Comparison of ENCODE assay signal across 16 cellular contexts in the genomic region with DNA sequence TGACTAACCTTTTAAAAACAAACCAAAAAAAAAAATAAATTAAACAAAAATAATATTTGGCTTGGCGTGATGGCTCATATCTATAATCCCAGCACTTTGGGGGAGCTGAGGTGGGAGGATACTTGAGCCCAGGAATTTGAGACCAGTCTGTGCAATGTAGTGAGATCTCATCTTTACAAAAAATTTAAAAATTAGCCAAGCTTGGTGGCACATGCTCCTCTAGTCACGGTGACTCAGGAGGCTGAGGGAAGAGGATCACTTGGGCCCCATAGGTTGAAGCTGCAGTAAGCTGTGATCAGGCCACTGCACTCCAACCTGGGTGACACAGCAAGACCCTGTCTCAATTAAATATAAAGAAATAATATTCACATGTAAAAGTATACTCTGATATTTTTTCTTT. TPM values are rescaled to one million over a fixed set of nuclear protein-coding genes. Genes with fewer than 3 reads are reported as not detected.
DNase-seq lines count a peak whose midpoint lies in the region; ATAC-seq and TF ChIP-seq lines count a peak whose summit lies in the region.
"Had no signal": no experiment of that assay in that cellular context is flagged by ENCODE, and none has a peak within 500 bp of the region (broad histone marks: within the 10 kb centered on the region; RNA-seq: fewer than 3 reads in every experiment).

No MANE protein-coding gene starts in this region.

- CTCF ChIA-PET in SK-N-SH (lab: Yijun Ruan, JAX), result interaction anchor here (0.6 to 8.6 kb wide), 6 partner anchors 18 to 527 kb away, joined by 3 to 77 read pairs (median 4); partner anchors contain the start of gene PHOSPHO1

- H3K4me2 ChIP-seq in SK-N-SH, result no peak overlapping the region
- no peak overlapping the region for H3K4me2 ChIP-seq in parathyroid adenoma (ENCODE audit: low read length)
- H3K4me2 ChIP-seq: BLaER1 treated with 17β-estradiol and CSF1 and Interleukin-3, amounts not matched to agents 10 nM and 100 nM had no signal

- no peaks in the 10 kb centered on the region for H3K36me3 Mint-ChIP-seq in dendritic cell treated with granulocyte-macrophage colony-stimulating factor and Interleukin-4, amounts not matched to agents 40 ng/mL and 50 ng/mL, for 4 days (ENCODE audit: low read depth)
- H3K36me3 Mint-ChIP-seq in T-helper 17 cell (ENCODE audit: low read depth), result peaks cover 2% of the 10 kb centered on the region

- peaks cover 49% of the 10 kb centered on the region for H3K4me1 Mint-ChIP-seq in dendritic cell treated with granulocyte-macrophage colony-stimulating factor and Interleukin-4, amounts not matched to agents 40 ng/mL and 50 ng/mL, for 4 days (ENCODE audit: low read depth)
- H3K4me1 Mint-ChIP-seq in T-helper 17 cell, result peaks cover 15% of the 10 kb centered on the region

- no peak for TF ChIP-seq RAD21 in SK-N-SH (IDR thresholded peaks at IDR 0.05; ENCODE audit: low read length)

- H3K4me1 ChIP-seq in SK-N-SH (ENCODE audit: control insufficient read depth in 1 of 2, insufficient read depth in 2 of 2, low read depth in 1 of 2, low read length in 1 of 2) (peaks cover 0 to 6% of the 10 kb centered on the region in 2 experiments; a peak in 2 of 4 replicates), parathyroid adenoma (no peaks in the 10 kb centered on the region)

- no peaks in the 10 kb centered on the region for H4K20me1 ChIP-seq in SK-N-SH (ENCODE audit: insufficient read depth)
- H4K20me1 ChIP-seq: BLaER1 treated with 17β-estradiol and CSF1 and Interleukin-3, amounts not matched to agents 10 nM and 100 nM had no signal

- H3K9me3 ChIP-seq in SK-N-SH (no peaks in the 10 kb centered on the region), parathyroid adenoma (ENCODE audit: control insufficient read depth, low read length) (no peaks in the 10 kb centered on the region), T-helper 17 cell (ENCODE audit: control insufficient read depth, low read length, poor library complexity, severe bottlenecking) (no peaks in the 10 kb centered on the region)

- H3K9ac ChIP-seq in SK-N-SH, result no peak overlapping the region
- H3K9ac ChIP-seq in parathyroid adenoma, result no peak overlapping the region
- H3K9ac ChIP-seq: BLaER1 treated with 17β-estradiol and CSF1 and Interleukin-3, amounts not matched to agents 10 nM and 100 nM had no signal

- intact Hi-C loops in dendritic cell treated with granulocyte-macrophage colony-stimulating factor and Interleukin-4, amounts not matched to agents 40 ng/mL and 50 ng/mL, for 4 days (cut with micrococcal nuclease), result no loop called here

- H3K4me3 ChIP-seq in SK-N-SH (ENCODE audit: low read depth in 2 of 2, low read length in 1 of 2), result no peak overlapping the region
- no peak overlapping the region for H3K4me3 ChIP-seq in parathyroid adenoma (ENCODE audit: low read depth, low read length)
- H3K4me3 ChIP-seq: BLaER1 treated with 17β-estradiol and CSF1 and Interleukin-3, amounts not matched to agents 10 nM and 100 nM had no signal

- peaks cover 27% of the 10 kb centered on the region for H3F3A ChIP-seq in SK-N-SH (replicated peaks; ENCODE audit: insufficient read depth)

- H3K27ac Mint-ChIP-seq in dendritic cell treated with granulocyte-macrophage colony-stimulating factor and Interleukin-4, amounts not matched to agents 40 ng/mL and 50 ng/mL, for 4 days, result peak overlapping the region; percentile 8
- H3K27ac Mint-ChIP-seq in T-helper 17 cell, result no peak overlapping the region
- H3K27ac Mint-ChIP-seq: CD4-positive, CD25-positive, alpha-beta regulatory T cell had no signal

- H3K9me2 ChIP-seq in SK-N-SH, result no peaks in the 10 kb centered on the region

- WGBS in SK-N-SH (ENCODE audit: low lambda C conversion rate), result 57% methylated on average over 2 of the region's 2 CpGs

- TF ChIP-seq CTCF in SK-N-SH (IDR thresholded peaks at IDR 0.05) (no peak), parathyroid adenoma (IDR thresholded peaks at IDR 0.05) (no peak)

- H3K9me3 Mint-ChIP-seq in dendritic cell treated with granulocyte-macrophage colony-stimulating factor and Interleukin-4, amounts not matched to agents 40 ng/mL and 50 ng/mL, for 4 days, result no peaks in the 10 kb centered on the region
- H3K9me3 Mint-ChIP-seq: CD4-positive, CD25-positive, alpha-beta regulatory T cell had no signal

- peaks cover 3% of the 10 kb centered on the region for H3K27me3 Mint-ChIP-seq in dendritic cell treated with granulocyte-macrophage colony-stimulating factor and Interleukin-4, amounts not matched to agents 40 ng/mL and 50 ng/mL, for 4 days
- no peaks in the 10 kb centered on the region for H3K27me3 Mint-ChIP-seq in T-helper 17 cell
- H3K27me3 Mint-ChIP-seq: CD4-positive, CD25-positive, alpha-beta regulatory T cell had no signal

- DNase-seq in SK-N-SH (no peak), NCI-H1048 (lab: John Stamatoyannopoulos, UW) (no peak), T-helper 17 cell (no peak)
- DNase-seq: Calu3; CD4-positive, CD25-positive, alpha-beta regulatory T cell; DMS 273 treated with DMSO at 0.1 percent for 48 hours; HCEC 1CT had no signal

- ATAC-seq in SK-N-SH treated with all-trans-retinoic acid at 6 μM for 48 hours, result no peak
- ATAC-seq in HG02981 (IDR thresholded peaks at IDR 0.05; ENCODE audit: unreplicated experiment), result no peak
- ATAC-seq in HG03439 (IDR thresholded peaks at IDR 0.05; ENCODE audit: unreplicated experiment), result no peak
- ATAC-seq in T-helper 17 cell, result no peak

- POLR2A ChIA-PET in SK-N-SH (lab: Yijun Ruan, JAX), result interaction anchor here (0.6 kb wide), 1 partner anchor 251 kb away, joined by 5 read pairs; no protein-coding TSS in a partner anchor

- H3K79me2 ChIP-seq in SK-N-SH (ENCODE audit: insufficient read depth) (no peaks in the 10 kb centered on the region), parathyroid adenoma (no peaks in the 10 kb centered on the region)

- TF ChIP-seq EP300 in SK-N-SH (IDR thresholded peaks at IDR 0.05; ENCODE audit: borderline replicate concordance in 1 of 2, low read depth in 1 of 2, low read length in 1 of 2), result no peak

- no peaks in the 10 kb centered on the region for H3K36me3 ChIP-seq in SK-N-SH (replicated peaks in 1 of 2; ENCODE audit: control insufficient read depth in 1 of 2, insufficient read depth in 2 of 2, low read length in 1 of 2)
- H3K36me3 ChIP-seq in parathyroid adenoma (ENCODE audit: control insufficient read depth, insufficient read depth, low read length), result no peaks in the 10 kb centered on the region
- H3K36me3 ChIP-seq: BLaER1 treated with 17β-estradiol and CSF1 and Interleukin-3, amounts not matched to agents 10 nM and 100 nM had no signal

- no peaks in the 10 kb centered on the region for H3K27me3 ChIP-seq in SK-N-SH (ENCODE audit: insufficient read depth)
- no peaks in the 10 kb centered on the region for H3K27me3 ChIP-seq in parathyroid adenoma (ENCODE audit: control insufficient read depth, insufficient read depth, low read length)
- H3K27me3 ChIP-seq: BLaER1 treated with 17β-estradiol and CSF1 and Interleukin-3, amounts not matched to agents 10 nM and 100 nM had no signal

- peak overlapping the region; percentile 71 for H2AFZ ChIP-seq in SK-N-SH (ENCODE audit: low read depth)
- peak overlapping the region; percentile 35 for H2AFZ ChIP-seq in parathyroid adenoma

- H3K27ac ChIP-seq in SK-N-SH (ENCODE audit: low read depth in 2 of 2, low read length in 1 of 2), result 0 out of 4 replicates have a peak overlapping the region, but pooled peaks of 1 of the 2 experiments have one; percentile 3
- no peak overlapping the region for H3K27ac ChIP-seq in parathyroid adenoma
- H3K27ac ChIP-seq: 22Rv1; BLaER1 treated with 17β-estradiol and CSF1 and Interleukin-3, amounts not matched to agents 10 nM and 100 nM had no signal

- H3K4me3 Mint-ChIP-seq in dendritic cell treated with granulocyte-macrophage colony-stimulating factor and Interleukin-4, amounts not matched to agents 40 ng/mL and 50 ng/mL, for 4 days, result no peak overlapping the region
- H3K4me3 Mint-ChIP-seq in T-helper 17 cell, result no peak overlapping the region

TF ChIP-seq in SK-N-SH, 30 proteins besides CTCF, POLR2A, EP300 and RAD21 (continues in another document):
- no peak for TF ChIP-seq JUND (IDR thresholded peaks at IDR 0.05)
- TF ChIP-seq USF2 (IDR thresholded peaks at IDR 0.05; ENCODE audit: borderline replicate concordance, low read depth, low read length), result no peak
- TF ChIP-seq FOSL2 (IDR thresholded peaks at IDR 0.05; ENCODE audit: borderline replicate concordance, low read depth), result no peak
- no peak for TF ChIP-seq YY1 (IDR thresholded peaks at IDR 0.05; ENCODE audit: low read depth)
- no peak for TF ChIP-seq FOXM1 (IDR thresholded peaks at IDR 0.05; ENCODE audit: low read depth)

TF ChIP-seq in SK-N-SH treated with all-trans-retinoic acid at 6 μM for 48 hours, 23 proteins besides CTCF, POLR2A, EP300 and RAD21 (continues in another document):
- no peak for TF ChIP-seq RARB (CRISPR knock-in tag; IDR thresholded peaks at IDR 0.05)
- TF ChIP-seq TCF4 (CRISPR knock-in tag; IDR thresholded peaks at IDR 0.05; ENCODE audit: borderline replicate concordance), result no peak
- TF ChIP-seq OSR1 (CRISPR knock-in tag; IDR thresholded peaks at IDR 0.05), result no peak
- TF ChIP-seq CSRNP3 (CRISPR knock-in tag; IDR thresholded peaks at IDR 0.05), result no peak
- no peak for TF ChIP-seq GLIS3 (CRISPR knock-in tag; IDR thresholded peaks at IDR 0.05)
- no peak for TF ChIP-seq ARNTL (CRISPR knock-in tag; IDR thresholded peaks at IDR 0.05; ENCODE audit: borderline replicate concordance, low read depth)
- no peak for TF ChIP-seq CSDC2 (CRISPR knock-in tag; IDR thresholded peaks at IDR 0.05)
- no peak for TF ChIP-seq ZC3H10 (CRISPR knock-in tag; IDR thresholded peaks at IDR 0.05)

RNA-seq across cellular contexts. Expression of gene GNGT2, which starts 12.2 kb away (rescaled TPM):
- polyA plus RNA-seq in SK-N-SH (2012; rRNA removed), result 10.4 and 11.0 TPM in 2 replicates
- 11.8 and 12.9 TPM in 2 replicates for polyA plus RNA-seq in SK-N-SH (2012; cell fraction: cytosol; rRNA removed)
- 3.8 and 5.5 TPM in 2 replicates for polyA plus RNA-seq in SK-N-SH (2012; cell fraction: nucleus; rRNA removed)
- total RNA-seq in T-helper 17 cell, result 1 to 10 TPM; 3.0 to 4.4 TPM
- total RNA-seq: Calu3, Daoy had no signal

RNA-seq across cellular contexts. Expression of gene ABI3, which starts 12.3 kb away (rescaled TPM):
- 2.8 and 4.7 TPM in 2 replicates for polyA plus RNA-seq in SK-N-SH (2012; rRNA removed)
- 1.8 and 2.8 TPM in 2 replicates for polyA plus RNA-seq in SK-N-SH (2012; cell fraction: cytosol; rRNA removed)
- polyA plus RNA-seq in SK-N-SH (2012; cell fraction: nucleus; rRNA removed), result 2.2 and 3.0 TPM in 2 replicates
- 10 to 100 TPM in 1 of 2 donors, 1 to 10 TPM in 1; 6.5 to 10.5 TPM for total RNA-seq in T-helper 17 cell
- total RNA-seq: Calu3, H4 had no signal

RNA-seq across cellular contexts. Expression of gene PHOSPHO1, which starts 32.4 kb away (rescaled TPM):
- polyA plus RNA-seq in SK-N-SH (2012; rRNA removed), result 0.13 TPM in 1 of 2 replicates, not detected in the other
- polyA plus RNA-seq in SK-N-SH (2012; cell fraction: cytosol; rRNA removed), result 0.03 and 0.05 TPM in 2 replicates
- polyA plus RNA-seq in SK-N-SH (2012; cell fraction: nucleus; rRNA removed), result 0.11 and 0.25 TPM in 2 replicates
- not detected for total RNA-seq in T-helper 17 cell
- total RNA-seq: Calu3; CD4-positive, CD25-positive, alpha-beta regulatory T cell had no signal
